In genomic region chr5:1692381-1692780, GRCh38 we compare ENCODE assay signal across 24 cellular contexts.
DNase-seq lines count a peak whose midpoint lies in the region; ATAC-seq and TF ChIP-seq lines count a peak whose summit lies in the region.
"Had no signal": no experiment of that assay in that cellular context is flagged by ENCODE, and none has a peak within 500 bp of the region (broad histone marks: within the 10 kb centered on the region; RNA-seq: fewer than 3 reads in every experiment).

No MANE protein-coding gene starts in this region.

- H3K36me3 ChIP-seq in esophagus muscularis mucosa, result no peaks in the 10 kb centered on the region
- H3K36me3 ChIP-seq in ovary, result no peaks in the 10 kb centered on the region
- H3K36me3 ChIP-seq: BE2C, BLaER1 had no signal

- WGBS in esophagus muscularis mucosa, result 64% methylated on average over 2 of the region's 2 CpGs
- WGBS in ovary, 3 donors, result 50 to 52% (median 50%) methylated on average over 2 of the region's 2 CpGs

- TF ChIP-seq POLR2A in esophagus muscularis mucosa (IDR thresholded peaks at IDR 0.05; ENCODE audit: low read depth), result no peak
- no peak for TF ChIP-seq POLR2A in ovary (IDR thresholded peaks at IDR 0.05)

- H3K27ac Mint-ChIP-seq in osteocyte (ENCODE audit: unreplicated experiment), result no peak overlapping the region
- H3K27ac Mint-ChIP-seq: CD14-positive monocyte; CD4-positive, alpha-beta memory T cell; CD4-positive, CD25-positive, alpha-beta regulatory T cell; CD8-positive, alpha-beta memory T cell had no signal

- H3K36me3 Mint-ChIP-seq in osteocyte (ENCODE audit: unreplicated experiment), result no peaks in the 10 kb centered on the region
- H3K36me3 Mint-ChIP-seq: CD14-positive monocyte; CD4-positive, alpha-beta memory T cell; CD4-positive, CD25-positive, alpha-beta regulatory T cell; CD8-positive, alpha-beta memory T cell had no signal

- no peaks in the 10 kb centered on the region for H3K4me1 ChIP-seq in esophagus muscularis mucosa
- H3K4me1 ChIP-seq in ovary (ENCODE audit: insufficient read depth), result no peaks in the 10 kb centered on the region
- H3K4me1 ChIP-seq: BE2C, BLaER1 had no signal

- H3K27me3 Mint-ChIP-seq in osteocyte (ENCODE audit: unreplicated experiment), result peaks cover 3% of the 10 kb centered on the region

- TF ChIP-seq CTCF in esophagus muscularis mucosa (IDR thresholded peaks at IDR 0.05), result no peak
- no peak for TF ChIP-seq CTCF in osteocyte (IDR thresholded peaks at IDR 0.05)
- TF ChIP-seq CTCF in ovary (IDR thresholded peaks at IDR 0.05), result no peak

- no peaks in the 10 kb centered on the region for H3K4me1 Mint-ChIP-seq in osteocyte (ENCODE audit: unreplicated experiment)
- H3K4me1 Mint-ChIP-seq: CD14-positive monocyte; CD4-positive, alpha-beta memory T cell; CD4-positive, CD25-positive, alpha-beta regulatory T cell; CD8-positive, alpha-beta memory T cell had no signal

- intact Hi-C loops in esophagus muscularis mucosa (cut with DNase I) (no loop called here), ovary (cut with DNase I) (no loop called here)

- peak; percentile 80 for DNase-seq in esophagus muscularis mucosa (ENCODE audit: extremely low spot score)
- DNase-seq in mesenteric fat pad (ENCODE audit: low spot score), result peak; percentile 60
- peak; percentile 70 for DNase-seq in osteocyte (ENCODE audit: extremely low spot score, unreplicated experiment)
- DNase-seq in ovary, result no peak
- DNase-seq: 8988T; ACHN; BE2C; C1 segment of cervical spinal cord; CD4-positive, alpha-beta memory T cell; CD4-positive, CD25-positive, alpha-beta regulatory T cell; CD8-positive, alpha-beta memory T cell; COR-L47; DMS 273 treated with DMSO at 0.1 percent for 48 hours; DMS153; DMS53; DMS79; DND-41; EL; GDM1 had no signal

- H3K27ac ChIP-seq in esophagus muscularis mucosa (replicated peaks in 1 of 4) (no peak overlapping the region), ovary (no peak overlapping the region)
- H3K27ac ChIP-seq: BLaER1 had no signal

- no peak overlapping the region for H3K4me3 ChIP-seq in esophagus muscularis mucosa
- no peak overlapping the region for H3K4me3 ChIP-seq in ovary
- H3K4me3 ChIP-seq: BLaER1, GM12878 had no signal

- peaks cover 14% of the 10 kb centered on the region for H3K9me3 Mint-ChIP-seq in osteocyte (ENCODE audit: unreplicated experiment)

- H3K9me3 ChIP-seq in esophagus muscularis mucosa (peaks cover 0 to 17% (median 11%) of the 10 kb centered on the region in 4 donors), ovary (no peaks in the 10 kb centered on the region)
- H3K9me3 ChIP-seq: BE2C had no signal

- H3K4me3 Mint-ChIP-seq in osteocyte (ENCODE audit: unreplicated experiment), result no peak overlapping the region
- H3K4me3 Mint-ChIP-seq: CD14-positive monocyte; CD4-positive, alpha-beta memory T cell; CD4-positive, CD25-positive, alpha-beta regulatory T cell; CD8-positive, alpha-beta memory T cell had no signal

- peaks cover 0 to 13% (median 0%) of the 10 kb centered on the region in 4 donors for H3K27me3 ChIP-seq in esophagus muscularis mucosa
- no peaks in the 10 kb centered on the region for H3K27me3 ChIP-seq in ovary
- H3K27me3 ChIP-seq: BLaER1 had no signal

- TF ChIP-seq EP300 in esophagus muscularis mucosa (IDR thresholded peaks at IDR 0.05), result no peak
- no peak for TF ChIP-seq EP300 in ovary (IDR thresholded peaks at IDR 0.05)

- ATAC-seq in HG03342 (IDR thresholded peaks at IDR 0.05; ENCODE audit: unreplicated experiment) (no peak), GM21367 (IDR thresholded peaks at IDR 0.05; ENCODE audit: unreplicated experiment) (no peak)
- ATAC-seq: GM12878 had no signal

Comparison
In these comparisons a context has a peak if more than half of its experiments do, and no peak if none do; other contexts are left out.
1. DNase-seq: peak in esophagus muscularis mucosa (single experiment), mesenteric fat pad (single experiment) and osteocyte (single experiment); none in ovary (0 of 5).